Comparison of ENCODE assay signal across 8 cellular contexts in the genomic region with DNA sequence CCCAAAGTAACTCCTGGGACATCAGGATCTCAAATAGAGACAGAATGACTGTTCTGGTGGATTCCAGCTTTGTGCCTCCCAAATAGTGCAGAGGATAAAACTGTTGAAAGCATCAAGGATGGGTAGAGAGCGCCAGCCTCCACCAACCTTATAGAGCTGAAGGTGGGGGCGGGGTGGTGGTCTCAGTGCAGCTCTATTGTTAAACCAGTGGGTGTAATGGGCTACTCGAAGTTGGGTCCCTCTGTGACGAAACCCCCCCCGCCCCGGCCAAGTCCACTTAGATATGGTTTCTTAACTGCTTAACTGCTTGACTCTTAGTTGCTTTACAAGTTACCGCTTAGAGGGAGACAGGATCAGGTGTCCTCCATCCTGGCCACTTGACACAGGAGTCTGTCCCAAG. TPM values are rescaled to one million over a fixed set of nuclear protein-coding genes. Genes with fewer than 3 reads are reported as not detected.
DNase-seq lines count a peak whose midpoint lies in the region; ATAC-seq, FAIRE-seq and TF ChIP-seq lines count a peak whose summit lies in the region.

No MANE protein-coding gene starts in this region.

- no peak for FAIRE-seq in RCC 7860 (lab: Jason Lieb, UNC)

- no peaks in the 10 kb centered on the region for H3K27me3 ChIP-seq in DND-41 (ENCODE audit: insufficient read depth, low read length, poor library complexity)
- no peaks in the 10 kb centered on the region for H3K27me3 ChIP-seq in ovary

- peaks cover 35% of the 10 kb centered on the region for H3K4me1 ChIP-seq in DND-41 (ENCODE audit: insufficient read depth, low read length)
- peaks cover 20% of the 10 kb centered on the region for H3K4me1 ChIP-seq in OCI-LY7 (ENCODE audit: insufficient read depth, low read length, poor library complexity, severe bottlenecking)
- peaks cover 2% of the 10 kb centered on the region for H3K4me1 ChIP-seq in ovary (ENCODE audit: insufficient read depth)

- H3K27ac ChIP-seq in DND-41 (ENCODE audit: low read length) (peak overlapping the region; percentile 76), OCI-LY7 (ENCODE audit: low read depth, low read length, poor library complexity, severe bottlenecking) (peak overlapping the region; percentile 24), ovary (peak overlapping the region; percentile 73 to 84)

- H3K4me3 ChIP-seq in DND-41 (ENCODE audit: low read depth in 1 of 2, low read length in 2 of 2) (peak overlapping the region; percentile 52 to 76; a peak in 3 of 4 replicates), OCI-LY7 (ENCODE audit: low read depth, low read length, poor library complexity, severe bottlenecking) (peak overlapping the region; percentile 98), ovary (peak overlapping the region; percentile 98)

- TF ChIP-seq POLR2A in erythroblast (IDR thresholded peaks at IDR 0.05; ENCODE audit: low read length) (no peak), ovary (IDR thresholded peaks at IDR 0.05) (no peak)

- H3K9ac ChIP-seq in DND-41 (ENCODE audit: low read depth, low read length) = peak overlapping the region; percentile 92

- TF ChIP-seq CTCF in DND-41 (IDR thresholded peaks at IDR 0.05; ENCODE audit: borderline replicate concordance, extremely low read depth, low read length, poor library complexity, severe bottlenecking) (no peak), OCI-LY7 (conservative IDR thresholded peaks at IDR 0.05; ENCODE audit: low read length) (no peak), ovary (IDR thresholded peaks at IDR 0.05) (no peak)

- H3K9me3 ChIP-seq in DND-41 (ENCODE audit: insufficient read depth, low read length, severe bottlenecking) (no peaks in the 10 kb centered on the region), OCI-LY7 (ENCODE audit: low read length) (no peaks in the 10 kb centered on the region), ovary (no peaks in the 10 kb centered on the region)

- DNase-seq in DND-41 (peak; percentile 32), OCI-LY7 (ENCODE audit: low spot score) (peak; percentile 21), erythroblast (lab: John Stamatoyannopoulos, UW) (peak; percentile 35 to 53), ovary (no peak), NCI-H748 (lab: John Stamatoyannopoulos, UW; ENCODE audit: unreplicated experiment) (no peak), SKM-1 (lab: John Stamatoyannopoulos, UW; ENCODE audit: unreplicated experiment) (no peak), RCC 7860 (ENCODE audit: low spot score) (no peak)
- DNase-seq in stimulated activated CD8-positive, alpha-beta memory T cell treated with anti-CD3 and anti-CD28 coated beads, Interleukin-4, amount 100 ng/mL, for 48 hours = no peak

- WGBS in ovary, 3 donors = 17 to 25% (median 24%) methylated on average over 7 of the region's 7 CpGs

- peaks cover 53% of the 10 kb centered on the region for H3K79me2 ChIP-seq in DND-41 (ENCODE audit: insufficient read depth, low read length)
- H3K79me2 ChIP-seq in OCI-LY7 (ENCODE audit: insufficient read depth, low read depth, low read length) = peaks cover 33% of the 10 kb centered on the region

- H4K20me1 ChIP-seq in DND-41 (ENCODE audit: insufficient read depth, low read length) = peaks cover 21% of the 10 kb centered on the region
- H4K20me1 ChIP-seq in OCI-LY7 (ENCODE audit: insufficient read depth, low read length) = no peaks in the 10 kb centered on the region; the same call in 1 of the 2 replicates

- H2AFZ ChIP-seq in DND-41 (ENCODE audit: low read depth, low read length) = peak overlapping the region; percentile 79
- H2AFZ ChIP-seq in OCI-LY7 (ENCODE audit: low read length) = peak overlapping the region; percentile 61; the same call in 1 of the 2 replicates

- BruUV-seq in OCI-LY7 (replicated peaks; lab: Mats Ljungman, UMichigan) = no TSS peak

- no peaks in the 10 kb centered on the region for H3K9me2 ChIP-seq in OCI-LY7 (ENCODE audit: insufficient read depth, low read length)

- no peak for ATAC-seq in DND-41 (ENCODE audit: insufficient read depth, low read depth)

- POLR2A ChIA-PET in OCI-LY7 (lab: Charles Lee) = interaction anchor here (0.5 to 1.4 kb wide), 11 partner anchors 10 to 375 kb away, joined by 3 to 10 read pairs (median 3); no protein-coding TSS in a partner anchor

- H3K36me3 ChIP-seq in DND-41 (ENCODE audit: insufficient read depth, low read length) (peaks cover 56% of the 10 kb centered on the region), OCI-LY7 (ENCODE audit: insufficient read depth, low read length) (peaks cover 58% of the 10 kb centered on the region), ovary (no peaks in the 10 kb centered on the region)

- CTCF ChIA-PET in OCI-LY7 (lab: Charles Lee; ENCODE audit: unreplicated experiment) = interaction anchor here (0.6 to 0.7 kb wide), 2 partner anchors 29 to 188 kb away, joined by 3 read pairs; no protein-coding TSS in a partner anchor

- H3K4me2 ChIP-seq in DND-41 (ENCODE audit: insufficient read depth, low read length) = peak overlapping the region; percentile 77
- H3K4me2 ChIP-seq in OCI-LY7 (ENCODE audit: low read length) = peak overlapping the region; percentile 96

- no peak for TF ChIP-seq EP300 in ovary (IDR thresholded peaks at IDR 0.05)

- intact Hi-C loops in OCI-LY7 (cut with micrococcal nuclease; ENCODE audit: unreplicated experiment) (loop anchor here (1.0 kb wide), 1 partner anchor 303 kb away; no protein-coding TSS in a partner anchor), ovary (cut with DNase I) (loop anchor here in 3 of 4 donors (5.0 to 10.0 kb wide), 3 partner anchors 167 to 332 kb away; no protein-coding TSS in a partner anchor)

RNA-seq across cellular contexts. Expression of gene DHX30, which starts 22.7 kb away (rescaled TPM):
- total RNA-seq in OCI-LY7 (2014; rRNA removed; shearing (Covaris generic)) = 93.0 and 102 TPM in 2 replicates
- 96.6 and 104 TPM in 2 replicates for total RNA-seq in OCI-LY7 (2022)
- total RNA-seq in ovary = 10 to 100 TPM; 48.0 to 66.8 (median 60.3) TPM
- 10 to 100 TPM; 19.5 to 44.5 TPM for polyA plus RNA-seq in ovary

RNA-seq across cellular contexts. Expression of gene SMARCC1, which starts 43.9 kb away (rescaled TPM):
- 70.5 and 83.2 TPM in 2 replicates for total RNA-seq in OCI-LY7 (2014; rRNA removed; shearing (Covaris generic))
- total RNA-seq in OCI-LY7 (2022) (176 and 182 TPM in 2 replicates), ovary (10 to 100 TPM; 26.1 to 68.9 (median 64.5) TPM)
- polyA plus RNA-seq in ovary = 10 to 100 TPM; 24.8 to 50.6 TPM

Comparison
In these comparisons a context has a peak if more than half of its experiments do, and no peak if none do; other contexts are left out.
1. DNase-seq: peak in DND-41 (single experiment), OCI-LY7 (single experiment) and erythroblast (2 of 2); none in ovary (0 of 5), stimulated activated CD8-positive, alpha-beta memory T cell treated with anti-CD3 and anti-CD28 coated beads, Interleukin-4, amount 100 ng/mL, for 48 hours (single experiment), NCI-H748 (single experiment), SKM-1 (single experiment) and RCC 7860 (single experiment).
2. H3K27ac ChIP-seq: peak in every context shown above with its lines; median percentile 78 in ovary; 76 in DND-41; 24 in OCI-LY7.
3. Peak in every context shown above with its lines, with median percentiles within 50 percentile points of each other: H3K4me3 ChIP-seq.